13 cellular contexts compared by ENCODE assay signal in genomic region chr1:210129759-210130158, GRCh38.
DNase-seq lines count a peak whose midpoint lies in the region; ATAC-seq and TF ChIP-seq lines count a peak whose summit lies in the region.
"Had no signal": no experiment of that assay in that cellular context is flagged by ENCODE, and none has a peak within 500 bp of the region (broad histone marks: within the 10 kb centered on the region; RNA-seq: fewer than 3 reads in every experiment).

No MANE protein-coding gene starts in this region.

- no peak overlapping the region for H3K4me3 Mint-ChIP-seq in natural killer cell
- H3K4me3 Mint-ChIP-seq: IgD-negative memory B cell had no signal

- no peak for TF ChIP-seq CTCF in natural killer cell (IDR thresholded peaks at IDR 0.05)

- no peaks in the 10 kb centered on the region for H3K27me3 Mint-ChIP-seq in natural killer cell (ENCODE audit: low read depth in 2 of 2)

- intact Hi-C loops in posterior vena cava (cut with DNase I) (no loop called here), natural killer cell (cut with micrococcal nuclease) (no loop called here), right cardiac atrium (cut with DNase I) (no loop called here)

- peak; percentile 77 for DNase-seq in RPMI7951 (ENCODE audit: low read depth)
- DNase-seq in posterior vena cava (ENCODE audit: low spot score): no peak
- no peak for DNase-seq in natural killer cell
- no peak for DNase-seq in effector CD4-positive, alpha-beta T cell
- DNase-seq in right cardiac atrium: no peak
- DNase-seq: effector CD8-positive, alpha-beta T cell; NCI-H1694; SIG-M5; stimulated activated CD4-positive, alpha-beta T cell treated with anti-CD3 and anti-CD28 coated beads, Interleukin-4, amount 100 ng/mL, for 24 hours had no signal

- H3K9me3 Mint-ChIP-seq in natural killer cell: peaks cover 0 to 3% of the 10 kb centered on the region in 2 donors
- H3K9me3 Mint-ChIP-seq: IgD-negative memory B cell had no signal

- no peak overlapping the region for H3K4me3 ChIP-seq in right cardiac atrium (ENCODE audit: low read length)

- H3K4me1 ChIP-seq in right cardiac atrium (ENCODE audit: control insufficient read depth, insufficient read depth, low read length): no peaks in the 10 kb centered on the region

- no peak overlapping the region for H3K27ac Mint-ChIP-seq in natural killer cell
- H3K27ac Mint-ChIP-seq: IgD-negative memory B cell had no signal

- no peaks in the 10 kb centered on the region for H3K27me3 ChIP-seq in right cardiac atrium (ENCODE audit: control insufficient read depth, insufficient read depth)

- no peaks in the 10 kb centered on the region for H3K36me3 Mint-ChIP-seq in natural killer cell
- H3K36me3 Mint-ChIP-seq: IgD-negative memory B cell had no signal

- ATAC-seq in GM18519 (IDR thresholded peaks at IDR 0.05; ENCODE audit: low FRiP score, unreplicated experiment) (peak; percentile 76), GM21360 (IDR thresholded peaks at IDR 0.05; ENCODE audit: unreplicated experiment) (peak; percentile 84), HG02981 (IDR thresholded peaks at IDR 0.05; ENCODE audit: unreplicated experiment) (peak; percentile 87), natural killer cell (no peak), right cardiac atrium (no peak)

- no peaks in the 10 kb centered on the region for H3K9me3 ChIP-seq in right cardiac atrium (ENCODE audit: control insufficient read depth, low read length)

- WGBS in right cardiac atrium: 74% methylated on average over 2 of the region's 2 CpGs

- H3K27ac ChIP-seq in right cardiac atrium (ENCODE audit: low read length): no peak overlapping the region

- no peaks in the 10 kb centered on the region for H3K4me1 Mint-ChIP-seq in natural killer cell

Comparison
In these comparisons a context has a peak if more than half of its experiments do, and no peak if none do; other contexts are left out.
1. ATAC-seq: peak in GM18519 (single experiment), GM21360 (single experiment) and HG02981 (single experiment); none in natural killer cell (0 of 3) and right cardiac atrium (0 of 2).